9 cellular contexts compared by ENCODE assay signal in genomic region chr1:109466440-109467300, GRCh38. TPM values are rescaled to one million over a fixed set of nuclear protein-coding genes. Genes with fewer than 3 reads are reported as not detected.
DNase-seq lines count a peak whose midpoint lies in the region; ATAC-seq, FAIRE-seq and TF ChIP-seq lines count a peak whose summit lies in the region.
"Had no signal": no experiment of that assay in that cellular context is flagged by ENCODE, and none has a peak within 500 bp of the region (broad histone marks: within the 10 kb centered on the region; RNA-seq: fewer than 3 reads in every experiment).

SYPL2 (plus strand) TSS chr1:109466546; CDS start chr1:109466844, 298 bp downstream.

- H3K9me3 ChIP-seq in HUES48 (ENCODE audit: control insufficient read depth, insufficient read depth, low read length): no peaks in the 10 kb centered on the region
- no peaks in the 10 kb centered on the region for H3K9me3 ChIP-seq in GM12878 (replicated peaks; ENCODE audit: control insufficient read depth, insufficient read depth, low read length)
- no peaks in the 10 kb centered on the region for H3K9me3 ChIP-seq in smooth muscle cell (replicated peaks; ENCODE audit: low read depth)

- peaks cover 11% of the 10 kb centered on the region for H3K4me1 ChIP-seq in HUES48 (ENCODE audit: control insufficient read depth, insufficient read depth, low read length)
- H3K4me1 ChIP-seq in GM12878 (ENCODE audit: control insufficient read depth, insufficient read depth, low read length): no peaks in the 10 kb centered on the region
- peaks cover 4% of the 10 kb centered on the region for H3K4me1 ChIP-seq in smooth muscle cell (ENCODE audit: low read depth)

- RAD21 ChIA-PET in GM12878 (lab: Charles Lee; ENCODE audit: unreplicated experiment): no interaction called here

- TF ChIP-seq EP300 in GM12878 (IDR thresholded peaks at IDR 0.05; ENCODE audit: borderline replicate concordance in 1 of 2, control insufficient read depth in 1 of 2, low read depth in 2 of 2, low read length in 2 of 2): no peak

- H3K4me2 ChIP-seq in GM12878 (ENCODE audit: control insufficient read depth, insufficient read depth) (peak within 1 kb of the TSS; percentile 64; the same call in 1 of the 2 replicates), smooth muscle cell (peak within 1 kb of the TSS; percentile 91)

- no peak for TF ChIP-seq RAD21 in GM12878 (IDR thresholded peaks at IDR 0.05; ENCODE audit: insufficient read depth, low read depth, low read length)

- no peak for TF ChIP-seq POLR2A in GM12878 (IDR thresholded peaks at IDR 0.05; ENCODE audit: low read depth, low read length)

- H3K27ac ChIP-seq in HUES48 (ENCODE audit: low read depth, low read length) (no peak within 1 kb of the TSS), GM12878 (ENCODE audit: control insufficient read depth, insufficient read depth) (no peak within 1 kb of the TSS), smooth muscle cell (ENCODE audit: low read depth) (no peak within 1 kb of the TSS)

- SMC1A ChIA-PET in GM12878 (lab: Charles Lee; ENCODE audit: uncharacterized antibody, unreplicated experiment): no interaction called here

- H2AFZ ChIP-seq in GM12878 (ENCODE audit: control insufficient read depth, low read depth, low read length): no peak within 1 kb of the TSS
- peak within 1 kb of the TSS; percentile 81 for H2AFZ ChIP-seq in smooth muscle cell (ENCODE audit: low read depth)

- POLR2A ChIA-PET in GM12878 (lab: Charles Lee): no interaction called here

- H3F3A ChIP-seq in smooth muscle cell (ENCODE audit: low read depth): no peaks in the 10 kb centered on the region

- H3K9ac ChIP-seq in HUES48 (ENCODE audit: low read depth, low read length) (no peak within 1 kb of the TSS; the same call in 1 of the 2 replicates), GM12878 (ENCODE audit: control insufficient read depth, insufficient read depth, low read length) (no peak within 1 kb of the TSS), smooth muscle cell (ENCODE audit: low read depth) (no peak within 1 kb of the TSS)

- H3K4me3 ChIP-seq in HUES48 (ENCODE audit: low read depth, low read length) (peak within 1 kb of the TSS; percentile 59), GM12878 (no peak within 1 kb of the TSS), smooth muscle cell (peak within 1 kb of the TSS; percentile 50)

- DNase-seq in AG20443 (ENCODE audit: low spot score) (peak; percentile 81), GM12878 (ENCODE audit: low read depth, low spot score) (no peak), iPS-NIHi7 (ENCODE audit: extremely low spot score) (peak; percentile 71), smooth muscle cell (lab: John Stamatoyannopoulos, UW; ENCODE audit: unreplicated experiment) (no peak), inferior parietal cortex (ENCODE audit: extremely low spot score) (no peak)

- in situ Hi-C loops in GM12878 (cut with MboI): no loop called here

- no peaks in the 10 kb centered on the region for H3K36me3 ChIP-seq in HUES48 (ENCODE audit: control insufficient read depth, insufficient read depth, low read length)
- no peaks in the 10 kb centered on the region for H3K36me3 ChIP-seq in GM12878 (ENCODE audit: control insufficient read depth in 2 of 2, insufficient read depth in 2 of 2, low read length in 1 of 2)
- H3K36me3 ChIP-seq in smooth muscle cell (ENCODE audit: low read depth): no peaks in the 10 kb centered on the region

- no peak for FAIRE-seq in GM12878 (lab: Jason Lieb, UNC)
- FAIRE-seq: colon had no signal

- H3K79me2 ChIP-seq in GM12878 (ENCODE audit: control insufficient read depth, insufficient read depth, low read length) (no peaks in the 10 kb centered on the region), smooth muscle cell (ENCODE audit: low read depth) (no peaks in the 10 kb centered on the region)

- TF ChIP-seq CTCF in GM12878 (IDR thresholded peaks at IDR 0.05 in 2 of 3, conservative IDR thresholded peaks at IDR 0.05 in 1 of 3; ENCODE audit: control insufficient read depth in 2 of 3, extremely low read depth in 1 of 3, insufficient read depth in 1 of 3, low read depth in 3 of 3, low read length in 3 of 3) (no peak), smooth muscle cell (IDR thresholded peaks at IDR 0.05; ENCODE audit: borderline replicate concordance, insufficient read depth, poor library complexity, severe bottlenecking) (no peak)

- CTCF ChIA-PET in GM12878 (lab: Yijun Ruan, JAX): interaction anchor here (0.7 kb wide), 1 partner anchor 66 kb away, joined by 3 read pairs; no protein-coding TSS in a partner anchor

- H4K20me1 ChIP-seq in GM12878 (ENCODE audit: control insufficient read depth, insufficient read depth): no peaks in the 10 kb centered on the region
- H4K20me1 ChIP-seq in smooth muscle cell (ENCODE audit: low read depth): no peaks in the 10 kb centered on the region

- H3K27me3 ChIP-seq in HUES48 (ENCODE audit: control insufficient read depth, insufficient read depth, low read length) (peaks cover 62% of the 10 kb centered on the region), GM12878 (replicated peaks in 1 of 2; ENCODE audit: control insufficient read depth in 2 of 2, insufficient read depth in 2 of 2, low read length in 1 of 2) (peaks cover 4 to 7% of the 10 kb centered on the region in 2 experiments; a peak in 3 of 4 replicates), smooth muscle cell (ENCODE audit: low read depth) (peaks cover 93% of the 10 kb centered on the region)

- intact Hi-C loops in GM12878 (cut with micrococcal nuclease; ENCODE audit: unreplicated experiment): no loop called here

- WGBS in GM12878 (ENCODE audit: insufficient coverage, insufficient replicate concordance, low lambda C conversion rate, missing lambda C conversion rate): 51% methylated on average over 63 of the region's 91 CpGs
- WGBS in smooth muscle cell (ENCODE audit: low lambda C conversion rate): 1% methylated on average over 33 of the region's 91 CpGs

- no TSS peak for BruUV-seq in GM12878 (replicated peaks; lab: Mats Ljungman, UMichigan)

- ATAC-seq in GM12878 (no peak; the same call in 2 of the 3 replicates), GM18858 (IDR thresholded peaks at IDR 0.05; ENCODE audit: unreplicated experiment) (no peak), GM21423 (IDR thresholded peaks at IDR 0.05; ENCODE audit: unreplicated experiment) (no peak)

TF ChIP-seq in GM12878, 131 proteins besides CTCF, POLR2A, EP300 and RAD21 (continues in another document):
- no peak for TF ChIP-seq BMI1 (IDR thresholded peaks at IDR 0.05; ENCODE audit: borderline replicate concordance)
- TF ChIP-seq BHLHE40 (IDR thresholded peaks at IDR 0.05; ENCODE audit: borderline replicate concordance in 1 of 2, low read depth in 2 of 2, low read length in 1 of 2): no peak
- no peak for TF ChIP-seq POLR2AphosphoS2 (IDR thresholded peaks at IDR 0.05; ENCODE audit: low read depth, low read length)
- peak; percentile 24; the same call in 1 of the 2 replicates for TF ChIP-seq IKZF1 (conservative IDR thresholded peaks at IDR 0.05)
- TF ChIP-seq, protein P1, sequence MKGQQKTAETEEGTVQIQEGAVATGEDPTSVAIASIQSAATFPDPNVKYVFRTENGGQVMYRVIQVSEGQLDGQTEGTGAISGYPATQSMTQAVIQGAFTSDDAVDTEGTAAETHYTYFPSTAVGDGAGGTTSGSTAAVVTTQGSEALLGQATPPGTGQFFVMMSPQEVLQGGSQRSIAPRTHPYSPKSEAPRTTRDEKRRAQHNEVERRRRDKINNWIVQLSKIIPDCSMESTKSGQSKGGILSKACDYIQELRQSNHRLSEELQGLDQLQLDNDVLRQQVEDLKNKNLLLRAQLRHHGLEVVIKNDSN (IDR thresholded peaks at IDR 0.05; ENCODE audit: borderline replicate concordance, extremely low read length, insufficient read depth, low read depth, low read length): peak; percentile 59
- peak; percentile 93 for TF ChIP-seq SUZ12 (IDR thresholded peaks at IDR 0.05; ENCODE audit: unreplicated experiment)

RNA-seq across cellular contexts. Expression of gene SYPL2, which starts in this region (rescaled TPM):
- 2.8 and 3.9 TPM in 2 replicates for total RNA-seq in GM12878 (2013; cell fraction: nucleolus; rRNA removed)
- total RNA-seq in GM12878 (2014; rRNA removed) (not detected in 2 replicates), GM12878 (2014; rRNA removed; fragmentation: Illumina TruSeq; extraction: Trizol) (0.04 TPM in 1 of 2 replicates, not detected in the other), GM12878 (2021) (0.08 TPM in 1 of 2 replicates, not detected in the other), smooth muscle cell (0.04 TPM in 1 of 2 replicates, not detected in the other)
- 0.07 TPM for polyA plus RNA-seq in GM12878 (2011; ENCODE audit: low read depth)
- polyA plus RNA-seq in GM12878 (2011; rRNA removed) (0.04 and 0.11 TPM in 2 replicates), GM12878 (2014; fragmentation: Illumina TruSeq; extraction: Trizol) (0.06 and 0.08 TPM in 2 replicates), GM12878 (2014; fragmentation: Nextera tagmentation; extraction: Ambion mirVana) (under 1 TPM in 1 of 2 experiments, not detected in 1; 0.05 TPM), GM12878 (2014; rRNA removed) (0.03 and 0.09 TPM in 2 replicates), GM12878 (2016; fragmentation: Nextera tagmentation; extraction: Ambion mirVana) (under 1 TPM in 1 of 2 experiments, not detected in 1; 0.04 TPM), smooth muscle cell (not detected in 2 replicates)
- 0.01 and 0.05 TPM in 2 replicates for polyA plus RNA-seq in GM12878 (2011; cell fraction: cytosol; rRNA removed)
- polyA plus RNA-seq in GM12878 (2011; cell fraction: nucleus; rRNA removed): 0.45 and 0.50 TPM in 2 replicates
- polyA plus RNA-seq in GM12878 (2012): 0.13 and 0.14 TPM in 2 replicates
- 0.05 and 0.15 TPM in 2 replicates for polyA minus RNA-seq in GM12878 (2011; rRNA and poly(A)+ RNA removed)
- not detected in 2 replicates for polyA minus RNA-seq in GM12878 (2011; cell fraction: cytosol; rRNA and poly(A)+ RNA removed)
- 0.12 TPM in 1 of 2 replicates, not detected in the other for polyA minus RNA-seq in GM12878 (2011; cell fraction: nucleus; rRNA and poly(A)+ RNA removed)

Comparison
In these comparisons a context has a peak if more than half of its experiments do, and no peak if none do; other contexts are left out.
1. DNase-seq: peak in AG20443 (single experiment) and iPS-NIHi7 (single experiment); none in GM12878 (single experiment), smooth muscle cell (single experiment) and inferior parietal cortex (single experiment).